In the genomic region with DNA sequence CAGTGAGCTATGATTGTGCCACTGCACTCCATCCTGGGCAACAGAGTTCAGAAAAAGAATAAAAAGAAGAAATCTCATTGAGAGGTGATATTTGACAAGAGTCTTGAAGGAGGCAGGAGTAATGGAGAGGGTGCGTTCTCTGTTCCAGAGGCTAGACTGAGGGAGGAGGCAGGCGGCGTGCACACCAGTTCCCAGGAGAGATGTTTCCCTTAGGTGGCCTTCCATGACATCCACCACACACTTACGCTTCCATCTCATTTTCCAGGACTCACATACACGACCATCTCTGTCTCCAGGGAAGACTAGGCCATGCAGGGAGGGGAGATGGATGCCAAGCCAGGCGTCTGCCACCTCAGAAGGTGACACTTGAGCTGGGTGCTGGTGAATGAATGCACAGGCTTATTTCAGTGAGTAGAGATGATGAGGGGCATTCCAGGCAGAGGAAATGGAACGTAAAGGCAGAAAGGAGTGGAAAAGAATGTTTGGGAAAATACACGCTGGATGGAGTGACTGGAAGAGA, we compare ENCODE assay signal across 1 cellular context.
TF ChIP-seq lines count a peak whose summit lies in the region.

No MANE protein-coding gene starts in this region.

TF ChIP-seq in HepG2, 621 proteins besides CTCF, POLR2A, EP300 and RAD21 (continued from another document):
- TF ChIP-seq, protein P1, sequence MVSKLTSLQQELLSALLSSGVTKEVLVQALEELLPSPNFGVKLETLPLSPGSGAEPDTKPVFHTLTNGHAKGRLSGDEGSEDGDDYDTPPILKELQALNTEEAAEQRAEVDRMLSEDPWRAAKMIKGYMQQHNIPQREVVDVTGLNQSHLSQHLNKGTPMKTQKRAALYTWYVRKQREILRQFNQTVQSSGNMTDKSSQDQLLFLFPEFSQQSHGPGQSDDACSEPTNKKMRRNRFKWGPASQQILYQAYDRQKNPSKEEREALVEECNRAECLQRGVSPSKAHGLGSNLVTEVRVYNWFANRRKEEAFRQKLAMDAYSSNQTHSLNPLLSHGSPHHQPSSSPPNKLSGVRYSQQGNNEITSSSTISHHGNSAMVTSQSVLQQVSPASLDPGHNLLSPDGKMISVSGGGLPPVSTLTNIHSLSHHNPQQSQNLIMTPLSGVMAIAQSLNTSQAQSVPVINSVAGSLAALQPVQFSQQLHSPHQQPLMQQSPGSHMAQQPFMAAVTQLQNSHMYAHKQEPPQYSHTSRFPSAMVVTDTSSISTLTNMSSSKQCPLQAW (CRISPR knock-in tag; IDR thresholded peaks at IDR 0.05) = no peak
- TF ChIP-seq, protein P2, sequence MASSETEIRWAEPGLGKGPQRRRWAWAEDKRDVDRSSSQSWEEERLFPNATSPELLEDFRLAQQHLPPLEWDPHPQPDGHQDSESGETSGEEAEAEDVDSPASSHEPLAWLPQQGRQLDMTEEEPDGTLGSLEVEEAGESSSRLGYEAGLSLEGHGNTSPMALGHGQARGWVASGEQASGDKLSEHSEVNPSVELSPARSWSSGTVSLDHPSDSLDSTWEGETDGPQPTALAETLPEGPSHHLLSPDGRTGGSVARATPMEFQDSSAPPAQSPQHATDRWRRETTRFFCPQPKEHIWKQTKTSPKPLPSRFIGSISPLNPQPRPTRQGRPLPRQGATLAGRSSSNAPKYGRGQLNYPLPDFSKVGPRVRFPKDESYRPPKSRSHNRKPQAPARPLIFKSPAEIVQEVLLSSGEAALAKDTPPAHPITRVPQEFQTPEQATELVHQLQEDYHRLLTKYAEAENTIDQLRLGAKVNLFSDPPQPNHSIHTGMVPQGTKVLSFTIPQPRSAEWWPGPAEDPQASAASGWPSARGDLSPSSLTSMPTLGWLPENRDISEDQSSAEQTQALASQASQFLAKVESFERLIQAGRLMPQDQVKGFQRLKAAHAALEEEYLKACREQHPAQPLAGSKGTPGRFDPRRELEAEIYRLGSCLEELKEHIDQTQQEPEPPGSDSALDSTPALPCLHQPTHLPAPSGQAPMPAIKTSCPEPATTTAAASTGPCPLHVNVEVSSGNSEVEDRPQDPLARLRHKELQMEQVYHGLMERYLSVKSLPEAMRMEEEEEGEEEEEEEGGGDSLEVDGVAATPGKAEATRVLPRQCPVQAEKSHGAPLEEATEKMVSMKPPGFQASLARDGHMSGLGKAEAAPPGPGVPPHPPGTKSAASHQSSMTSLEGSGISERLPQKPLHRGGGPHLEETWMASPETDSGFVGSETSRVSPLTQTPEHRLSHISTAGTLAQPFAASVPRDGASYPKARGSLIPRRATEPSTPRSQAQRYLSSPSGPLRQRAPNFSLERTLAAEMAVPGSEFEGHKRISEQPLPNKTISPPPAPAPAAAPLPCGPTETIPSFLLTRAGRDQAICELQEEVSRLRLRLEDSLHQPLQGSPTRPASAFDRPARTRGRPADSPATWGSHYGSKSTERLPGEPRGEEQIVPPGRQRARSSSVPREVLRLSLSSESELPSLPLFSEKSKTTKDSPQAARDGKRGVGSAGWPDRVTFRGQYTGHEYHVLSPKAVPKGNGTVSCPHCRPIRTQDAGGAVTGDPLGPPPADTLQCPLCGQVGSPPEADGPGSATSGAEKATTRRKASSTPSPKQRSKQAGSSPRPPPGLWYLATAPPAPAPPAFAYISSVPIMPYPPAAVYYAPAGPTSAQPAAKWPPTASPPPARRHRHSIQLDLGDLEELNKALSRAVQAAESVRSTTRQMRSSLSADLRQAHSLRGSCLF (CRISPR knock-in tag; IDR thresholded peaks at IDR 0.05; ENCODE audit: borderline replicate concordance) = no peak
